8 cellular contexts compared by ENCODE assay signal in genomic region chr12:68406134-68406576, GRCh38.
A peak's percentile ranks its signal among the peaks of the same experiment; 100 is the strongest.
DNase-seq lines count a peak whose midpoint lies in the region; TF ChIP-seq lines count a peak whose summit lies in the region.

No MANE protein-coding gene starts in this region.

- H3K4me3 ChIP-seq in AG10803 (ENCODE audit: low read length) (no peak overlapping the region; the same call in 1 of the 2 replicates), brain microvascular endothelial cell (ENCODE audit: low read depth, low read length) (no peak overlapping the region)
- no peak overlapping the region for H3K4me3 ChIP-seq in CD8-positive, alpha-beta memory T cell (ENCODE audit: low read length)

- H3K9me3 ChIP-seq in CD8-positive, alpha-beta memory T cell (ENCODE audit: low read length): no peaks in the 10 kb centered on the region

- H3K27ac ChIP-seq in brain microvascular endothelial cell: no peak overlapping the region
- no peak overlapping the region for H3K27ac ChIP-seq in CD8-positive, alpha-beta memory T cell (ENCODE audit: low read depth, low read length)

- no peak for TF ChIP-seq EP300 in Ishikawa (IDR thresholded peaks at IDR 0.05; ENCODE audit: borderline replicate concordance)

- TF ChIP-seq RAD21 in Ishikawa (IDR thresholded peaks at IDR 0.05; ENCODE audit: low read depth): peak; percentile 43; the same call in 1 of the 2 replicates

- H3K4me1 Mint-ChIP-seq in CD8-positive, alpha-beta memory T cell: peaks cover 16 to 19% (median 16%) of the 10 kb centered on the region in 3 donors

- in situ Hi-C loops in brain microvascular endothelial cell (cut with HindIII; ENCODE audit: low pct_ligation_motif_present, low sequenced_read_pairs): no loop called here

- H3K9me3 Mint-ChIP-seq in CD8-positive, alpha-beta memory T cell: no peaks in the 10 kb centered on the region

- DNase-seq in AG10803 (ENCODE audit: low read depth) (peak; percentile 96), brain microvascular endothelial cell (peak; percentile 34), iPS-NIHi11 (ENCODE audit: low spot score) (peak; percentile 56), smooth muscle cell of the brain vasculature (ENCODE audit: low read depth, low spot score) (peak; percentile 70), activated gamma-delta T cell (lab: John Stamatoyannopoulos, UW) (no peak), GM19238 (ENCODE audit: insufficient read length, low spot score) (no peak)
- DNase-seq in CD8-positive, alpha-beta memory T cell: no peak

- H3K36me3 ChIP-seq in brain microvascular endothelial cell (replicated peaks): no peaks in the 10 kb centered on the region
- H3K36me3 ChIP-seq in CD8-positive, alpha-beta memory T cell (ENCODE audit: insufficient read depth, low read length): no peaks in the 10 kb centered on the region

- TF ChIP-seq CTCF in AG10803 (conservative IDR thresholded peaks at IDR 0.05; ENCODE audit: low read length) (peak; percentile 51), brain microvascular endothelial cell (IDR thresholded peaks at IDR 0.05; ENCODE audit: low read depth, low read length, missing control alignments) (peak; percentile 73)

- H3K27ac Mint-ChIP-seq in CD8-positive, alpha-beta memory T cell: peak overlapping the region in 2 of 8 donors; percentile 19 to 83

- H3K4me1 ChIP-seq in CD8-positive, alpha-beta memory T cell (ENCODE audit: insufficient read depth, low read length): no peaks in the 10 kb centered on the region

- no peaks in the 10 kb centered on the region for H3K27me3 ChIP-seq in brain microvascular endothelial cell (replicated peaks)
- no peaks in the 10 kb centered on the region for H3K27me3 ChIP-seq in CD8-positive, alpha-beta memory T cell (ENCODE audit: insufficient read depth, low read length, poor library complexity, severe bottlenecking)

- POLR2A ChIA-PET in CD8-positive, alpha-beta memory T cell (lab: Charles Lee): no interaction called here

- H3K27me3 Mint-ChIP-seq in CD8-positive, alpha-beta memory T cell: no peaks in the 10 kb centered on the region

- peaks cover 0 to 8% (median 0%) of the 10 kb centered on the region in 3 donors for H3K36me3 Mint-ChIP-seq in CD8-positive, alpha-beta memory T cell

- H3K4me3 Mint-ChIP-seq in CD8-positive, alpha-beta memory T cell: no peak overlapping the region

- CTCF ChIA-PET in CD8-positive, alpha-beta memory T cell (lab: Charles Lee): no interaction called here

TF ChIP-seq in Ishikawa, 13 proteins besides CTCF, POLR2A, EP300 and RAD21:
- TF ChIP-seq TEAD4 (IDR thresholded peaks at IDR 0.05) (no peak), EGR1 (IDR thresholded peaks at IDR 0.05) (no peak), FOXM1 (IDR thresholded peaks at IDR 0.05; ENCODE audit: borderline replicate concordance, low read depth) (no peak), NFIC (IDR thresholded peaks at IDR 0.05) (peak; percentile 84)

Comparison
In these comparisons a context has a peak if more than half of its experiments do, and no peak if none do; other contexts are left out.
1. DNase-seq: peak in AG10803 (single experiment), brain microvascular endothelial cell (single experiment), iPS-NIHi11 (single experiment) and smooth muscle cell of the brain vasculature (single experiment); none in CD8-positive, alpha-beta memory T cell (0 of 5), activated gamma-delta T cell (single experiment) and GM19238 (single experiment).